ENCODE assay signal across 24 cellular contexts in the genomic region with DNA sequence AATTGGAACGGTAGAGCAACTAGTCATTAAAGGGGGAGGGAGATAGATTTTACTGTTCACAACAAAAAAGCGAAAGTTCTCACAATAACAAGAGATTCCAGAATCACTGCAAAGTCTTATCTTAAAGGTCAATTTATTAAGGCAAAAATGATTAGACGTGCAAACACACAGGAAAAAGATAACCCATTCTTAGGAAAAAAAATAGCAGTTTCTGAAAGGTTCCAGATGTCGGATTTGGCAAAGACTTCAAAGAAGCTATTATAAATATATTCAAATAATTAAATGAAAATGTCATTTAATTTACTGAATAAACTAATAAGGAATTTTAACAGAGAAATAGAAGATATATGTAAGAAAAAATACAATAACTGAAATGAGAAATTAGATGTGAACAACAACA.
"Had no signal": no experiment of that assay in that cellular context is flagged by ENCODE, and none has a peak within 500 bp of the region (broad histone marks: within the 10 kb centered on the region; RNA-seq: fewer than 3 reads in every experiment).

No MANE protein-coding gene starts in this region.

- H3K4me3 Mint-ChIP-seq: activated CD4-positive, alpha-beta T cell treated with anti-CD3 and anti-CD28 coated beads for 36 hours; activated naive CD4-positive, alpha-beta T cell treated with anti-CD3 and anti-CD28 coated beads for 36 hours; activated naive CD8-positive, alpha-beta T cell treated with anti-CD3 and anti-CD28 coated beads, Interleukin-2, amount 10 ng/mL, durations not matched to agents 7 days and 5 days; memory B cell; naive B cell; neural progenitor cell; WTC11 had no signal

- ATAC-seq: activated CD4-positive, alpha-beta T cell treated with anti-CD3 and anti-CD28 coated beads for 36 hours; foreskin keratinocyte; left cardiac atrium; mucosa of descending colon; WTC11 had no signal

- H3K36me3 ChIP-seq: cardiac muscle cell, neural progenitor cell, sigmoid colon, spleen had no signal

- H3K27ac Mint-ChIP-seq: activated CD4-positive, alpha-beta T cell treated with anti-CD3 and anti-CD28 coated beads for 36 hours; activated naive CD4-positive, alpha-beta T cell treated with anti-CD3 and anti-CD28 coated beads for 36 hours; activated naive CD8-positive, alpha-beta T cell treated with anti-CD3 and anti-CD28 coated beads, Interleukin-2, amount 10 ng/mL, durations not matched to agents 7 days and 5 days; memory B cell; naive B cell; neural progenitor cell; progenitor cell of endocrine pancreas; WTC11 had no signal

- H2AFZ ChIP-seq: neural progenitor cell had no signal

- H3K36me3 Mint-ChIP-seq: memory B cell, naive B cell, neural progenitor cell had no signal

- H3K4me1 ChIP-seq: foreskin keratinocyte, neural progenitor cell, sigmoid colon, spleen had no signal

- H3K4me1 Mint-ChIP-seq: activated CD4-positive, alpha-beta T cell treated with anti-CD3 and anti-CD28 coated beads for 36 hours; activated naive CD8-positive, alpha-beta T cell treated with anti-CD3 and anti-CD28 coated beads, Interleukin-2, amount 10 ng/mL, durations not matched to agents 7 days and 5 days; memory B cell; naive B cell; neural progenitor cell had no signal

- DNase-seq: activated CD4-positive, alpha-beta T cell treated with anti-CD3 and anti-CD28 coated beads for 36 hours; activated CD4-positive, alpha-beta T cell treated with anti-CD3 and anti-CD28 coated beads, Interleukin-2, amount 50 U/mL, for 48 hours; activated naive CD4-positive, alpha-beta T cell treated with anti-CD3 and anti-CD28 coated beads for 36 hours; activated naive CD8-positive, alpha-beta T cell treated with anti-CD3 and anti-CD28 coated beads, Interleukin-2, amount 10 ng/mL, durations not matched to agents 7 days and 5 days; activated T-cell treated with anti-CD3 and anti-CD28 coated beads, Interleukin-2, amount 50 U/mL, for 48 hours; amygdala; erythroblast; foreskin keratinocyte; glutamatergic neuron; hypothalamus; left cardiac atrium; mucosa of descending colon; naive B cell; retina; sigmoid colon; spleen; stimulated activated CD4-positive, alpha-beta T cell treated with anti-CD3 and anti-CD28 coated beads, Interleukin-4, amount 100 ng/mL, for 1 hour; stimulated activated naive CD4-positive, alpha-beta T cell; T-helper 9 cell had no signal

- H3K4me3 ChIP-seq: cardiac muscle cell, mucosa of descending colon, neural progenitor cell, sigmoid colon, spleen had no signal

- H3K27ac ChIP-seq: cardiac muscle cell, foreskin keratinocyte, neural progenitor cell, sigmoid colon, spleen had no signal

- H3K9ac ChIP-seq: neural progenitor cell had no signal

- H3K27me3 Mint-ChIP-seq: activated CD4-positive, alpha-beta T cell treated with anti-CD3 and anti-CD28 coated beads for 36 hours; activated naive CD8-positive, alpha-beta T cell treated with anti-CD3 and anti-CD28 coated beads, Interleukin-2, amount 10 ng/mL, durations not matched to agents 7 days and 5 days; memory B cell; naive B cell; progenitor cell of endocrine pancreas had no signal

- H3K4me2 ChIP-seq: neural progenitor cell had no signal

- H3K27me3 ChIP-seq: cardiac muscle cell, foreskin keratinocyte, neural progenitor cell, sigmoid colon, spleen had no signal
